1 cellular context compared by ENCODE assay signal in genomic region chr15:82807920-82808633, GRCh38.
TF ChIP-seq lines count a peak whose summit lies in the region.

No MANE protein-coding gene starts in this region.

TF ChIP-seq in K562, 482 proteins besides CTCF, POLR2A, EP300 and RAD21:
- TF ChIP-seq CC2D1A (IDR thresholded peaks at IDR 0.05) = no peak
- peak; percentile 73 for TF ChIP-seq EGR1 (conservative IDR thresholded peaks at IDR 0.05)
